In genomic region chrX:15686818-15687685, GRCh38 we compare ENCODE assay signal across 8 cellular contexts. TPM values are rescaled to one million over a fixed set of nuclear protein-coding genes. Genes with fewer than 3 reads are reported as not detected.
DNase-seq lines count a peak whose midpoint lies in the region; ATAC-seq lines count a peak whose summit lies in the region.

No MANE protein-coding gene starts in this region.

- H3K27ac Mint-ChIP-seq in activated CD4-positive, alpha-beta T cell treated with anti-CD3 and anti-CD28 coated beads, Interleukin-2, amount 10 ng/mL, durations not matched to agents 7 days and 5 days, result peak overlapping the region; percentile 80

- no peak overlapping the region for H3K4me3 Mint-ChIP-seq in activated CD4-positive, alpha-beta T cell treated with anti-CD3 and anti-CD28 coated beads, Interleukin-2, amount 10 ng/mL, durations not matched to agents 7 days and 5 days

- no peak for DNase-seq in Right ventricle myocardium inferior (ENCODE audit: missing footprints)
- DNase-seq in cardiac septum (ENCODE audit: low spot score), result no peak
- peak; percentile 33 for DNase-seq in NCI-H345 treated with DMSO at 0.1 percent for 48 hours (lab: John Stamatoyannopoulos, UW; ENCODE audit: unreplicated experiment)
- peak; percentile 69 for DNase-seq in activated CD4-positive, alpha-beta T cell treated with anti-CD3 and anti-CD28 coated beads, Interleukin-2, amount 10 ng/mL, durations not matched to agents 7 days and 5 days
- peak; percentile 72 for DNase-seq in dedifferentiated amniotic fluid mesenchymal stem cell (ENCODE audit: extremely low spot score)
- peak; percentile 63 for DNase-seq in medulla oblongata (ENCODE audit: extremely low spot score)
- DNase-seq in stimulated activated naive CD4-positive, alpha-beta T cell (lab: John Stamatoyannopoulos, UW), result peak; percentile 20 to 81 (median 38)

- H3K27me3 Mint-ChIP-seq in activated CD4-positive, alpha-beta T cell treated with anti-CD3 and anti-CD28 coated beads, Interleukin-2, amount 10 ng/mL, durations not matched to agents 7 days and 5 days, result no peaks in the 10 kb centered on the region

- no peaks in the 10 kb centered on the region for H3K9me3 Mint-ChIP-seq in activated CD4-positive, alpha-beta T cell treated with anti-CD3 and anti-CD28 coated beads, Interleukin-2, amount 10 ng/mL, durations not matched to agents 7 days and 5 days

- ATAC-seq in Right ventricle myocardium inferior, result peak; percentile 72
- peak; percentile 56 for ATAC-seq in HG03039 (IDR thresholded peaks at IDR 0.05; ENCODE audit: unreplicated experiment)

- intact Hi-C loops in Right ventricle myocardium inferior (cut with DNase I), result no loop called here
- intact Hi-C loops in cardiac septum (cut with DNase I), result no loop called here

- peaks cover 8% of the 10 kb centered on the region for H3K36me3 Mint-ChIP-seq in activated CD4-positive, alpha-beta T cell treated with anti-CD3 and anti-CD28 coated beads, Interleukin-2, amount 10 ng/mL, durations not matched to agents 7 days and 5 days (ENCODE audit: low read depth)

- CTCF ChIA-PET in activated CD4-positive, alpha-beta T cell treated with anti-CD3 and anti-CD28 coated beads, Interleukin-2, amount 10 ng/mL, durations not matched to agents 7 days and 5 days (lab: Charles Lee), result no interaction called here

- POLR2A ChIA-PET in activated CD4-positive, alpha-beta T cell treated with anti-CD3 and anti-CD28 coated beads, Interleukin-2, amount 10 ng/mL, durations not matched to agents 7 days and 5 days (lab: Charles Lee), result no interaction called here

- H3K4me1 Mint-ChIP-seq in activated CD4-positive, alpha-beta T cell treated with anti-CD3 and anti-CD28 coated beads, Interleukin-2, amount 10 ng/mL, durations not matched to agents 7 days and 5 days, result peaks cover 15% of the 10 kb centered on the region

RNA-seq across cellular contexts. Expression of gene CLTRN, which starts 22.4 kb away (rescaled TPM):
- total RNA-seq in Right ventricle myocardium inferior, result 0.70 TPM
- 0.94 TPM for total RNA-seq in cardiac septum
- total RNA-seq in activated CD4-positive, alpha-beta T cell treated with anti-CD3 and anti-CD28 coated beads, Interleukin-2, amount 10 ng/mL, durations not matched to agents 7 days and 5 days, result under 1 TPM; 0.17 to 0.21 TPM

RNA-seq across cellular contexts. Expression of gene CA5B, which starts 51.0 kb away (rescaled TPM):
- total RNA-seq in Right ventricle myocardium inferior (2.4 TPM), cardiac septum (4.5 TPM)
- 10 to 100 TPM; 23.0 to 24.4 TPM for total RNA-seq in activated CD4-positive, alpha-beta T cell treated with anti-CD3 and anti-CD28 coated beads, Interleukin-2, amount 10 ng/mL, durations not matched to agents 7 days and 5 days

Comparison
In these comparisons a context has a peak if more than half of its experiments do, and no peak if none do; other contexts are left out.
1. DNase-seq: peak in NCI-H345 treated with DMSO at 0.1 percent for 48 hours (single experiment), activated CD4-positive, alpha-beta T cell treated with anti-CD3 and anti-CD28 coated beads, Interleukin-2, amount 10 ng/mL, durations not matched to agents 7 days and 5 days (single experiment), dedifferentiated amniotic fluid mesenchymal stem cell (single experiment), medulla oblongata (single experiment) and stimulated activated naive CD4-positive, alpha-beta T cell (6 of 6); none in Right ventricle myocardium inferior (single experiment) and cardiac septum (single experiment).